In the genomic region with DNA sequence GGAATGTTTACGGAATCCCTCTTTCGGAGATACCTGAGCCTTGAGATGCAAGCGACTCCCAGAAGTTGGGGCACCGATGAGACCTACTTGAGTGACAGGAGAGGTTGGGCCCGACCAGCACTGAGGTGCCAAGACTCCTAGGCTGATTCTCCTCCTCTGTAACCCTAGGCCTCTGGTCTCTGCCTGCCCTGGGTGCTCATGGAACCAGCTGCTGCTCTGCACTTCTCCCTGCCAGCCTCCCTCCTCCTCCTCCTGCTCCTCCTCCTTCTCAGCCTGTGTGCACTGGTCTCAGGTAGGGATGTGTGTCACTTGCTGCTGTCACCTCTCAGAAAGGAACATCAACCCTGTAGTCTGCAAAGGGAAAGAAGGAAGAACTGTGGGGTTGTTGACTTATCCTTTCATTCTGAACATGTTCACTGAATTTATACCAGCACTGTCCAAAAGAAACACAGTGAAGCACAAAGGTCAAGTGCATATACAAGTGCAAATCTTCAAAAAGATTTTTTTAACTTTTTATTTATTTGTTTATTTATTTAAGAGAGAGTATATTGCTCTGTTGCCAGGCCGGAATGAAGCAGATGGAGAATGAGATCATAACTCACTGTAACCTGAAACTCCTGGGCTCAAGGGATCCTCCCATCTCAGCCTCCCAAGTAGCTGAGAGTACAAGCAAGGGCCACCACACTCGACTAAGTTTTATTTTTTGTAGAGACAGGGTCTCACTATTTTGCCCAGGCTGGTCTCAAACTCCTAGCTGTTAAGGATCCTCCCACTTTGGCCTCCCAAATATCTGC, we compare ENCODE assay signal across 1 cellular context.
TF ChIP-seq lines count a peak whose summit lies in the region.

No MANE protein-coding gene starts in this region.

TF ChIP-seq in liver, 16 proteins besides CTCF, POLR2A, EP300 and RAD21 (continued from another document):
- TF ChIP-seq, protein P1, sequence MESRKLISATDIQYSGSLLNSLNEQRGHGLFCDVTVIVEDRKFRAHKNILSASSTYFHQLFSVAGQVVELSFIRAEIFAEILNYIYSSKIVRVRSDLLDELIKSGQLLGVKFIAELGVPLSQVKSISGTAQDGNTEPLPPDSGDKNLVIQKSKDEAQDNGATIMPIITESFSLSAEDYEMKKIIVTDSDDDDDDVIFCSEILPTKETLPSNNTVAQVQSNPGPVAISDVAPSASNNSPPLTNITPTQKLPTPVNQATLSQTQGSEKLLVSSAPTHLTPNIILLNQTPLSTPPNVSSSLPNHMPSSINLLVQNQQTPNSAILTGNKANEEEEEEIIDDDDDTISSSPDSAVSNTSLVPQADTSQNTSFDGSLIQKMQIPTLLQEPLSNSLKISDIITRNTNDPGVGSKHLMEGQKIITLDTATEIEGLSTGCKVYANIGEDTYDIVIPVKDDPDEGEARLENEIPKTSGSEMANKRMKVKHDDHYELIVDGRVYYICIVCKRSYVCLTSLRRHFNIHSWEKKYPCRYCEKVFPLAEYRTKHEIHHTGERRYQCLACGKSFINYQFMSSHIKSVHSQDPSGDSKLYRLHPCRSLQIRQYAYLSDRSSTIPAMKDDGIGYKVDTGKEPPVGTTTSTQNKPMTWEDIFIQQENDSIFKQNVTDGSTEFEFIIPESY (IDR thresholded peaks at IDR 0.05) = no peak
- TF ChIP-seq EGR1 (IDR thresholded peaks at IDR 0.05; ENCODE audit: low read depth in 2 of 2) = no peak
- TF ChIP-seq GABPA (IDR thresholded peaks at IDR 0.05 in 1 of 2, conservative IDR thresholded peaks at IDR 0.05 in 1 of 2) = no peak
